ENCODE assay signal across 12 cellular contexts in genomic region chr3:151248772-151249366, GRCh38. TPM values are rescaled to one million over a fixed set of nuclear protein-coding genes. Genes with fewer than 3 reads are reported as not detected.
"Had no signal": no experiment of that assay in that cellular context is flagged by ENCODE, and none has a peak within 500 bp of the region (broad histone marks: within the 10 kb centered on the region; RNA-seq: fewer than 3 reads in every experiment).

No MANE protein-coding gene starts in this region.

- H3K27ac Mint-ChIP-seq: activated T-helper 1 cell treated with anti-CD3 and anti-CD28 coated beads, Interleukin-12 subunit alpha, Interleukin-12 subunit beta, Interleukin-2, Interleukin-4 antibody, amounts not matched to agents 30 ng/mL and 10 ng/mL and 1 ng/mL, durations not matched to agents 14 hours and 24 hours and 36 hours; nephron; T-helper 1 cell treated with Interleukin-12 subunit alpha and Interleukin-12 subunit beta and Interleukin-4 antibody, amounts not matched to agents 30 μg/mL and 1 μg/mL, for 36 hours had no signal

- H3K27me3 ChIP-seq: ascending aorta had no signal

- H3K4me3 ChIP-seq: ascending aorta, mucosa of descending colon had no signal

- H3K27ac ChIP-seq: ascending aorta had no signal

- H3K9me3 ChIP-seq: ascending aorta, mucosa of descending colon had no signal

- ATAC-seq: mucosa of descending colon had no signal

- H3K9me3 Mint-ChIP-seq: activated T-helper 1 cell treated with anti-CD3 and anti-CD28 coated beads, Interleukin-12 subunit alpha, Interleukin-12 subunit beta, Interleukin-2, Interleukin-4 antibody, amounts not matched to agents 30 ng/mL and 10 ng/mL and 1 ng/mL, durations not matched to agents 14 hours and 24 hours and 36 hours; nephron; T-helper 1 cell treated with Interleukin-12 subunit alpha and Interleukin-12 subunit beta and Interleukin-4 antibody, amounts not matched to agents 30 μg/mL and 1 μg/mL, for 36 hours had no signal

- H3K4me3 Mint-ChIP-seq: activated T-helper 1 cell treated with anti-CD3 and anti-CD28 coated beads, Interleukin-12 subunit alpha, Interleukin-12 subunit beta, Interleukin-2, Interleukin-4 antibody, amounts not matched to agents 30 ng/mL and 10 ng/mL and 1 ng/mL, durations not matched to agents 14 hours and 24 hours and 36 hours; nephron; T-helper 1 cell treated with Interleukin-12 subunit alpha and Interleukin-12 subunit beta and Interleukin-4 antibody, amounts not matched to agents 30 μg/mL and 1 μg/mL, for 36 hours had no signal

- H3K36me3 ChIP-seq: ascending aorta had no signal

- H3K4me1 ChIP-seq: ascending aorta had no signal

- DNase-seq: activated CD4-positive, alpha-beta T cell treated with anti-CD3 and anti-CD28 coated beads for 48 hours; activated naive CD4-positive, alpha-beta T cell; foreskin melanocyte; kidney; mucosa of descending colon; small intestine had no signal

RNA-seq across cellular contexts. Expression of gene P2RY14, which starts 29.5 kb away (rescaled TPM):
- total RNA-seq: endothelial cell of umbilical vein, lung microvascular endothelial cell had no signal
- polyA plus RNA-seq: endothelial cell of umbilical vein had no signal

RNA-seq across cellular contexts. Expression of gene GPR171, which starts 45.9 kb away (rescaled TPM):
- total RNA-seq: endothelial cell of umbilical vein, lung microvascular endothelial cell had no signal
- polyA plus RNA-seq: endothelial cell of umbilical vein had no signal
